ENCODE assay signal across 1 cellular context in genomic region chr3:46677096-46677702, GRCh38.
TF ChIP-seq lines count a peak whose summit lies in the region.

No MANE protein-coding gene starts in this region.

TF ChIP-seq in HepG2, 621 proteins besides CTCF, POLR2A, EP300 and RAD21:
- TF ChIP-seq KLF6 (CRISPR knock-in tag; IDR thresholded peaks at IDR 0.05) (no peak), ZNF816 (CRISPR knock-in tag; IDR thresholded peaks at IDR 0.05; ENCODE audit: borderline replicate concordance) (no peak), ZNF790 (CRISPR knock-in tag; IDR thresholded peaks at IDR 0.05; ENCODE audit: borderline replicate concordance) (no peak), ZNF263 (CRISPR knock-in tag; IDR thresholded peaks at IDR 0.05) (no peak), DMAP1 (CRISPR knock-in tag; IDR thresholded peaks at IDR 0.05) (no peak), FOSL2 (CRISPR knock-in tag; IDR thresholded peaks at IDR 0.05) (no peak), YEATS2 (CRISPR knock-in tag; IDR thresholded peaks at IDR 0.05; ENCODE audit: borderline replicate concordance) (no peak), PRMT3 (CRISPR knock-in tag; IDR thresholded peaks at IDR 0.05; ENCODE audit: borderline replicate concordance, low read depth) (no peak), AGO2 (optimal IDR thresholded peaks at IDR 0.05; ENCODE audit: low read depth, low read length) (no peak), ZNF772 (CRISPR knock-in tag; IDR thresholded peaks at IDR 0.05) (no peak), ZNF550 (CRISPR knock-in tag; IDR thresholded peaks at IDR 0.05; ENCODE audit: borderline replicate concordance) (no peak), LCORL (IDR thresholded peaks at IDR 0.05) (no peak), LCORL (CRISPR knock-in tag; IDR thresholded peaks at IDR 0.05) (no peak)
- TF ChIP-seq, protein P1, sequence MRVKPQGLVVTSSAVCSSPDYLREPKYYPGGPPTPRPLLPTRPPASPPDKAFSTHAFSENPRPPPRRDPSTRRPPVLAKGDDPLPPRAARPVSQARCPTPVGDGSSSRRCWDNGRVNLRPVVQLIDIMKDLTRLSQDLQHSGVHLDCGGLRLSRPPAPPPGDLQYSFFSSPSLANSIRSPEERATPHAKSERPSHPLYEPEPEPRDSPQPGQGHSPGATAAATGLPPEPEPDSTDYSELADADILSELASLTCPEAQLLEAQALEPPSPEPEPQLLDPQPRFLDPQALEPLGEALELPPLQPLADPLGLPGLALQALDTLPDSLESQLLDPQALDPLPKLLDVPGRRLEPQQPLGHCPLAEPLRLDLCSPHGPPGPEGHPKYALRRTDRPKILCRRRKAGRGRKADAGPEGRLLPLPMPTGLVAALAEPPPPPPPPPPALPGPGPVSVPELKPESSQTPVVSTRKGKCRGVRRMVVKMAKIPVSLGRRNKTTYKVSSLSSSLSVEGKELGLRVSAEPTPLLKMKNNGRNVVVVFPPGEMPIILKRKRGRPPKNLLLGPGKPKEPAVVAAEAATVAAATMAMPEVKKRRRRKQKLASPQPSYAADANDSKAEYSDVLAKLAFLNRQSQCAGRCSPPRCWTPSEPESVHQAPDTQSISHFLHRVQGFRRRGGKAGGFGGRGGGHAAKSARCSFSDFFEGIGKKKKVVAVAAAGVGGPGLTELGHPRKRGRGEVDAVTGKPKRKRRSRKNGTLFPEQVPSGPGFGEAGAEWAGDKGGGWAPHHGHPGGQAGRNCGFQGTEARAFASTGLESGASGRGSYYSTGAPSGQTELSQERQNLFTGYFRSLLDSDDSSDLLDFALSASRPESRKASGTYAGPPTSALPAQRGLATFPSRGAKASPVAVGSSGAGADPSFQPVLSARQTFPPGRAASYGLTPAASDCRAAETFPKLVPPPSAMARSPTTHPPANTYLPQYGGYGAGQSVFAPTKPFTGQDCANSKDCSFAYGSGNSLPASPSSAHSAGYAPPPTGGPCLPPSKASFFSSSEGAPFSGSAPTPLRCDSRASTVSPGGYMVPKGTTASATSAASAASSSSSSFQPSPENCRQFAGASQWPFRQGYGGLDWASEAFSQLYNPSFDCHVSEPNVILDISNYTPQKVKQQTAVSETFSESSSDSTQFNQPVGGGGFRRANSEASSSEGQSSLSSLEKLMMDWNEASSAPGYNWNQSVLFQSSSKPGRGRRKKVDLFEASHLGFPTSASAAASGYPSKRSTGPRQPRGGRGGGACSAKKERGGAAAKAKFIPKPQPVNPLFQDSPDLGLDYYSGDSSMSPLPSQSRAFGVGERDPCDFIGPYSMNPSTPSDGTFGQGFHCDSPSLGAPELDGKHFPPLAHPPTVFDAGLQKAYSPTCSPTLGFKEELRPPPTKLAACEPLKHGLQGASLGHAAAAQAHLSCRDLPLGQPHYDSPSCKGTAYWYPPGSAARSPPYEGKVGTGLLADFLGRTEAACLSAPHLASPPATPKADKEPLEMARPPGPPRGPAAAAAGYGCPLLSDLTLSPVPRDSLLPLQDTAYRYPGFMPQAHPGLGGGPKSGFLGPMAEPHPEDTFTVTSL (CRISPR knock-in tag; IDR thresholded peaks at IDR 0.05; ENCODE audit: borderline replicate concordance): no peak
- TF ChIP-seq, protein P2, sequence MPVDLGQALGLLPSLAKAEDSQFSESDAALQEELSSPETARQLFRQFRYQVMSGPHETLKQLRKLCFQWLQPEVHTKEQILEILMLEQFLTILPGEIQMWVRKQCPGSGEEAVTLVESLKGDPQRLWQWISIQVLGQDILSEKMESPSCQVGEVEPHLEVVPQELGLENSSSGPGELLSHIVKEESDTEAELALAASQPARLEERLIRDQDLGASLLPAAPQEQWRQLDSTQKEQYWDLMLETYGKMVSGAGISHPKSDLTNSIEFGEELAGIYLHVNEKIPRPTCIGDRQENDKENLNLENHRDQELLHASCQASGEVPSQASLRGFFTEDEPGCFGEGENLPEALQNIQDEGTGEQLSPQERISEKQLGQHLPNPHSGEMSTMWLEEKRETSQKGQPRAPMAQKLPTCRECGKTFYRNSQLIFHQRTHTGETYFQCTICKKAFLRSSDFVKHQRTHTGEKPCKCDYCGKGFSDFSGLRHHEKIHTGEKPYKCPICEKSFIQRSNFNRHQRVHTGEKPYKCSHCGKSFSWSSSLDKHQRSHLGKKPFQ (CRISPR knock-in tag; IDR thresholded peaks at IDR 0.05; ENCODE audit: insufficient replicate concordance): no peak
- TF ChIP-seq, protein P3, sequence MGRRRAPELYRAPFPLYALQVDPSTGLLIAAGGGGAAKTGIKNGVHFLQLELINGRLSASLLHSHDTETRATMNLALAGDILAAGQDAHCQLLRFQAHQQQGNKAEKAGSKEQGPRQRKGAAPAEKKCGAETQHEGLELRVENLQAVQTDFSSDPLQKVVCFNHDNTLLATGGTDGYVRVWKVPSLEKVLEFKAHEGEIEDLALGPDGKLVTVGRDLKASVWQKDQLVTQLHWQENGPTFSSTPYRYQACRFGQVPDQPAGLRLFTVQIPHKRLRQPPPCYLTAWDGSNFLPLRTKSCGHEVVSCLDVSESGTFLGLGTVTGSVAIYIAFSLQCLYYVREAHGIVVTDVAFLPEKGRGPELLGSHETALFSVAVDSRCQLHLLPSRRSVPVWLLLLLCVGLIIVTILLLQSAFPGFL (CRISPR knock-in tag; IDR thresholded peaks at IDR 0.05): no peak
